Comparison of ENCODE assay signal across 8 cellular contexts in genomic region chr16:88782454-88783390, GRCh38. TPM values are rescaled to one million over a fixed set of nuclear protein-coding genes. Genes with fewer than 3 reads are reported as not detected.
A peak's percentile ranks its signal among the peaks of the same experiment; 100 is the strongest.
DNase-seq lines count a peak whose midpoint lies in the region; ATAC-seq, FAIRE-seq and TF ChIP-seq lines count a peak whose summit lies in the region.

No MANE protein-coding gene starts in this region.

- peaks cover 15% of the 10 kb centered on the region for H3K4me1 Mint-ChIP-seq in WTC11
- peaks cover 30 to 54% (median 40%) of the 10 kb centered on the region in 7 donors for H3K4me1 Mint-ChIP-seq in naive thymus-derived CD4-positive, alpha-beta T cell

- no peaks in the 10 kb centered on the region for H3K9me3 ChIP-seq in naive thymus-derived CD4-positive, alpha-beta T cell (ENCODE audit: control insufficient read depth in 2 of 3, low read length in 3 of 3)
- H3K9me3 ChIP-seq in tibial artery = no peaks in the 10 kb centered on the region

- no peaks in the 10 kb centered on the region for H3K36me3 Mint-ChIP-seq in WTC11
- peaks cover 0 to 3% (median 0%) of the 10 kb centered on the region in 5 donors for H3K36me3 Mint-ChIP-seq in naive thymus-derived CD4-positive, alpha-beta T cell

- DNase-seq in H54 (ENCODE audit: insufficient read length, low spot score) = peak; percentile 94
- DNase-seq in WTC11 (ENCODE audit: low spot score) = no peak
- peak; percentile 39 for DNase-seq in choroid plexus epithelial cell (ENCODE audit: low read depth)
- peak in 1 of 9 donors; percentile 79 for DNase-seq in naive thymus-derived CD4-positive, alpha-beta T cell
- DNase-seq in tibial artery = no peak
- DNase-seq in HEK293T (ENCODE audit: extremely low spot score) = no peak
- DNase-seq in NCI-H526 (lab: John Stamatoyannopoulos, UW) = no peak

- TF ChIP-seq CTCF in WTC11 (IDR thresholded peaks at IDR 0.05) (no peak), choroid plexus epithelial cell (conservative IDR thresholded peaks at IDR 0.05; ENCODE audit: low read depth, low read length) (no peak), tibial artery (IDR thresholded peaks at IDR 0.05) (no peak)

- POLR2A ChIA-PET in WTC11 (lab: Charles Lee) (interaction anchor here (1.1 to 1.7 kb wide), 7 partner anchors 10 to 45 kb away, joined by 3 to 5 read pairs (median 3); no protein-coding TSS in a partner anchor), HEK293T (lab: Yijun Ruan, JAX) (interaction anchor here (1.0 to 4.5 kb wide), 4 partner anchors 10 to 45 kb away, joined by 4 to 30 read pairs (median 8); partner anchors contain the start of gene CDT1)
- POLR2A ChIA-PET in naive thymus-derived CD4-positive, alpha-beta T cell (lab: Charles Lee) = interaction anchor here (1.2 to 7.5 kb wide), 11 partner anchors 11 to 75 kb away, joined by 3 to 71 read pairs (median 13); partner anchors contain the start of genes APRT, CDT1, GALNS and TRAPPC2L

- peak overlapping the region; percentile 72 for H3K27ac ChIP-seq in naive thymus-derived CD4-positive, alpha-beta T cell (ENCODE audit: low read depth, low read length)
- peak overlapping the region; percentile 87 to 90 for H3K27ac ChIP-seq in tibial artery

- H3K36me3 ChIP-seq in naive thymus-derived CD4-positive, alpha-beta T cell (ENCODE audit: control insufficient read depth in 2 of 3, insufficient read depth in 3 of 3, low read length in 3 of 3) = no peaks in the 10 kb centered on the region
- H3K36me3 ChIP-seq in tibial artery = no peaks in the 10 kb centered on the region

- CTCF ChIA-PET in WTC11 (lab: Charles Lee) (interaction anchor here (1.0 to 10.5 kb wide), 17 partner anchors 9 to 385 kb away, joined by 3 to 117 read pairs (median 8); no protein-coding TSS in a partner anchor), HEK293T (lab: Yijun Ruan, JAX) (interaction anchor here (2.2 kb wide), 1 partner anchor 46 kb away, joined by 9 read pairs; no protein-coding TSS in a partner anchor)
- CTCF ChIA-PET in naive thymus-derived CD4-positive, alpha-beta T cell (lab: Charles Lee) = interaction anchor here (0.6 to 3.4 kb wide), 8 partner anchors 10 to 443 kb away, joined by 3 to 17 read pairs (median 8); no protein-coding TSS in a partner anchor

- H3K27ac Mint-ChIP-seq in WTC11 = peak overlapping the region; percentile 64; the same call in 1 of the 2 replicates
- H3K27ac Mint-ChIP-seq in naive thymus-derived CD4-positive, alpha-beta T cell = peak overlapping the region; percentile 80 to 95 (median 89)

- peaks cover 48 to 54% of the 10 kb centered on the region in 2 donors for H3K4me1 ChIP-seq in naive thymus-derived CD4-positive, alpha-beta T cell (ENCODE audit: control insufficient read depth in 2 of 2, insufficient read depth in 2 of 2, low read length in 2 of 2)
- peaks cover 5 to 60% (median 47%) of the 10 kb centered on the region in 4 donors for H3K4me1 ChIP-seq in tibial artery

- H3K4me3 ChIP-seq in choroid plexus epithelial cell (ENCODE audit: low read depth, low read length) (peak overlapping the region; percentile 5), tibial artery (peak overlapping the region in 1 of 2 donors; percentile 96)
- peak overlapping the region; percentile 54 for H3K4me3 ChIP-seq in naive thymus-derived CD4-positive, alpha-beta T cell (ENCODE audit: low read length)

- intact Hi-C loops in naive thymus-derived CD4-positive, alpha-beta T cell (cut with micrococcal nuclease) = loop anchor here in 1 of 2 donors (10.0 kb wide), 1 partner anchor 328 kb away; the partner anchor contains the start of gene ZFPM1
- intact Hi-C loops in tibial artery (cut with DNase I; ENCODE audit: low total_unique reads) = loop anchor here (10.0 kb wide), 1 partner anchor 338 kb away; no protein-coding TSS in a partner anchor

- peak overlapping the region; percentile 41 for H3K4me3 Mint-ChIP-seq in WTC11
- peak overlapping the region; percentile 66 to 87 (median 76) for H3K4me3 Mint-ChIP-seq in naive thymus-derived CD4-positive, alpha-beta T cell

- H3K9me3 Mint-ChIP-seq in WTC11 = no peaks in the 10 kb centered on the region
- H3K9me3 Mint-ChIP-seq in naive thymus-derived CD4-positive, alpha-beta T cell = no peaks in the 10 kb centered on the region

- no peak for TF ChIP-seq POLR2A in H54 (IDR thresholded peaks at IDR 0.05; ENCODE audit: low read depth, low read length)

- ATAC-seq in WTC11 (no peak), HG02678 (IDR thresholded peaks at IDR 0.05; ENCODE audit: unreplicated experiment) (no peak)
- ATAC-seq in naive thymus-derived CD4-positive, alpha-beta T cell = no peak

- FAIRE-seq in H54 (lab: Jason Lieb, UNC) = peak; percentile 82

- H3K27me3 Mint-ChIP-seq in WTC11 (ENCODE audit: low read depth) = 0 out of 2 replicates have a peak, but pooled peaks cover 3% of the 10 kb centered on the region
- no peaks in the 10 kb centered on the region for H3K27me3 Mint-ChIP-seq in naive thymus-derived CD4-positive, alpha-beta T cell

- no peaks in the 10 kb centered on the region for H3K27me3 ChIP-seq in naive thymus-derived CD4-positive, alpha-beta T cell (ENCODE audit: control insufficient read depth in 2 of 2, insufficient read depth in 2 of 2, low read length in 2 of 2)
- H3K27me3 ChIP-seq in tibial artery = no peaks in the 10 kb centered on the region

TF ChIP-seq in WTC11, 78 proteins besides CTCF, POLR2A, EP300 and RAD21 (continues in another document):
- no peak for TF ChIP-seq GRHL2 (CRISPR knock-in tag; IDR thresholded peaks at IDR 0.05; ENCODE audit: insufficient replicate concordance, severe bottlenecking)
- no peak for TF ChIP-seq PREB (CRISPR knock-in tag; IDR thresholded peaks at IDR 0.05; ENCODE audit: borderline replicate concordance)
- TF ChIP-seq TP53 (CRISPR knock-in tag; IDR thresholded peaks at IDR 0.05) = no peak
- no peak for TF ChIP-seq ZMAT4 (CRISPR knock-in tag; IDR thresholded peaks at IDR 0.05)
- no peak for TF ChIP-seq NR1H2 (CRISPR knock-in tag; IDR thresholded peaks at IDR 0.05)
- no peak for TF ChIP-seq ZNF232 (CRISPR knock-in tag; IDR thresholded peaks at IDR 0.05)

TF ChIP-seq in HEK293T, 16 proteins besides CTCF, POLR2A, EP300 and RAD21:
- TF ChIP-seq BHLHE40 (IDR thresholded peaks at IDR 0.05; ENCODE audit: borderline replicate concordance) (no peak), NFRKB (IDR thresholded peaks at IDR 0.05) (no peak), LEF1 (IDR thresholded peaks at IDR 0.05; ENCODE audit: borderline replicate concordance) (no peak), CTBP1 (IDR thresholded peaks at IDR 0.05; ENCODE audit: borderline replicate concordance) (no peak), FOXM1 (IDR thresholded peaks at IDR 0.05; ENCODE audit: borderline replicate concordance) (no peak), SUZ12 (IDR thresholded peaks at IDR 0.05) (no peak), ARNT (IDR thresholded peaks at IDR 0.05) (no peak), FOXK2 (IDR thresholded peaks at IDR 0.05) (no peak), HDGF (IDR thresholded peaks at IDR 0.05; ENCODE audit: borderline replicate concordance) (no peak), ZNF384 (IDR thresholded peaks at IDR 0.05) (no peak), SP1 (IDR thresholded peaks at IDR 0.05) (no peak), ELF4 (IDR thresholded peaks at IDR 0.05) (no peak), FOXA1 (IDR thresholded peaks at IDR 0.05) (no peak), PKNOX1 (IDR thresholded peaks at IDR 0.05) (no peak), L3MBTL2 (conservative IDR thresholded peaks at IDR 0.05) (no peak)

RNA-seq across cellular contexts. Expression of gene PIEZO1, which starts 2.3 kb away (rescaled TPM):
- total RNA-seq in WTC11 (2021) = 68.3 to 75.1 TPM (median 71.3 TPM) in 3 replicates
- total RNA-seq in naive thymus-derived CD4-positive, alpha-beta T cell = 100 to 1,000 TPM in 4 of 5 experiments, 10 to 100 TPM in 1; 84.5 to 237 (median 124) TPM
- 10 to 100 TPM in 1 of 2 donors, 1 to 10 TPM in 1; 3.6 to 12.2 TPM for polyA plus RNA-seq in naive thymus-derived CD4-positive, alpha-beta T cell

RNA-seq across cellular contexts. Expression of gene CDT1, which starts 20.9 kb away (rescaled TPM):
- total RNA-seq in WTC11 (2021) = 142 to 154 TPM (median 149 TPM) in 3 replicates
- 10 to 100 TPM in 1 of 5 experiments, 1 to 10 TPM in 1, under 1 TPM in 2, not detected in 1; 0.35 to 79.2 (median 1.6) TPM for total RNA-seq in naive thymus-derived CD4-positive, alpha-beta T cell
- under 1 TPM; 0.09 to 0.19 TPM for polyA plus RNA-seq in naive thymus-derived CD4-positive, alpha-beta T cell

RNA-seq across cellular contexts. Expression of gene APRT, which starts 29.0 kb away (rescaled TPM):
- total RNA-seq in WTC11 (2021) = 272 to 288 TPM (median 282 TPM) in 3 replicates
- 100 to 1,000 TPM; 134 to 178 (median 161) TPM for total RNA-seq in naive thymus-derived CD4-positive, alpha-beta T cell
- 100 to 1,000 TPM; 446 to 513 TPM for polyA plus RNA-seq in naive thymus-derived CD4-positive, alpha-beta T cell

Comparison
In these comparisons a context has a peak if more than half of its experiments do, and no peak if none do; other contexts are left out.
1. DNase-seq: peak in H54 (single experiment) and choroid plexus epithelial cell (single experiment); none in WTC11 (single experiment), tibial artery (0 of 2), HEK293T (single experiment) and NCI-H526 (0 of 2).